Comparison of ENCODE assay signal across 1 cellular context in the genomic region with DNA sequence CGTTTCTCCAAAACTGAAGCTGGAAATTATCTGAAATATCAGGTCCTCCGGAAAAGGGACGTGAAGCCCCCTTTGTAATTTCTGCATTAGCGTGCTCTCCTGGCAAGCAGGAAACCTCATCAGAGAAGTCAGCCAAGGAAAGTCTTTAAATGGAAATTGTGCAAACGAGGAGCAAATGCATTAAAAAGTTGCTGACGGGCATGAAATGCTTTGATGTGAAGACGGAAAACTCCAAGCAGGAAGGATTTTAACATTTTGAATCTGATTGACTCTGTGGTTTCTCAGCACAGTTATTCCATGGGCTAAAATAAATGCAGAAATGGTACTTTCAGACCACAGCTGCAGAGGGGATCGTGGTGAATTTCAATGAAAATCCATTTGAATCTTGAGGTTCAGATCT.
TF ChIP-seq lines count a peak whose summit lies in the region.

No MANE protein-coding gene starts in this region.

TF ChIP-seq in GM12878, 131 proteins besides CTCF, POLR2A, EP300 and RAD21 (continued from another document):
- TF ChIP-seq ZNF592 (IDR thresholded peaks at IDR 0.05) (no peak), SIN3A (IDR thresholded peaks at IDR 0.05; ENCODE audit: low read depth, low read length) (no peak), MEF2A (IDR thresholded peaks at IDR 0.05; ENCODE audit: insufficient read depth, low read depth, low read length) (no peak), PAX8 (IDR thresholded peaks at IDR 0.05) (no peak), POLR2AphosphoS5 (IDR thresholded peaks at IDR 0.05; ENCODE audit: low read length) (no peak), CHD2 (IDR thresholded peaks at IDR 0.05; ENCODE audit: borderline replicate concordance, low read depth, low read length) (no peak), BMI1 (IDR thresholded peaks at IDR 0.05; ENCODE audit: borderline replicate concordance) (no peak), ESRRA (IDR thresholded peaks at IDR 0.05; ENCODE audit: low read length) (no peak), ASH2L (IDR thresholded peaks at IDR 0.05; ENCODE audit: borderline replicate concordance, low read depth) (no peak), TARDBP (IDR thresholded peaks at IDR 0.05; ENCODE audit: borderline replicate concordance) (no peak), ZNF207 (IDR thresholded peaks at IDR 0.05; ENCODE audit: borderline replicate concordance) (no peak), MAX (IDR thresholded peaks at IDR 0.05; ENCODE audit: low read depth, low read length) (no peak), ZBTB11 (CRISPR knock-in tag; IDR thresholded peaks at IDR 0.05) (no peak), ETV6 (conservative IDR thresholded peaks at IDR 0.05 in 1 of 2, IDR thresholded peaks at IDR 0.05 in 1 of 2; ENCODE audit: borderline replicate concordance in 1 of 2, low read depth in 1 of 2) (no peak), RB1 (IDR thresholded peaks at IDR 0.05; ENCODE audit: borderline replicate concordance) (no peak)
